14 cellular contexts compared by ENCODE assay signal in the genomic region with DNA sequence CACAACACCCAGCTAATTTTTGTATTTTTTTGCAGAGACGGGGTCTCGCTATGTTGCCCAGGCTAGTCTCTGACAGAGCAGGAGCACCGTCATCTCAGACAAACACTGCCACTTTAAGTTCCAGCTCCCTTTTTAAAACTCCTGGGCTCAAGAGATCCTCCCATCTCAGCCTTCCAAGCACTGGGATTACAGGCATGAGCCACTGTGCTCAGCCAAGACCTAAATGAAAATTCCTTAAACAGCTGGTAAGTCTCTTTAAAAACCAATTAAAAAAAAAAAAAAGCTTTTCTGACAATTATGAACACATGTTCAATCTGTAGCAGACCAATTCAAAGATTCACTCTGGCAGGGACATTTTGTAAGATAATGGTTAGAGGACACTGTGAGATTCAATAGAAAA.
"Had no signal": no experiment of that assay in that cellular context is flagged by ENCODE, and none has a peak within 500 bp of the region (broad histone marks: within the 10 kb centered on the region; RNA-seq: fewer than 3 reads in every experiment).

No MANE protein-coding gene starts in this region.

- ATAC-seq: activated CD4-positive, CD25-positive, alpha-beta regulatory T cell treated with anti-CD3 and anti-CD28 coated beads, Interleukin-2, amount 50 U/mL, for 24 hours; lower lobe of right lung; stimulated activated memory B cell treated with anti-CD40 and anti-IgM and Interleukin-4, amounts not matched to agents 10 μg/mL and 1 μg/mL and 100 μg/mL, for 72 hours had no signal

- H3K4me3 ChIP-seq: lower lobe of right lung, ovary, tibial artery had no signal

- FAIRE-seq: urothelium cell line had no signal

- DNase-seq: activated CD4-positive, alpha-beta T cell treated with anti-CD3 and anti-CD28 coated beads, Interleukin-2, amount 50 U/mL, for 1 hour; activated CD8-positive, alpha-beta memory T cell treated with anti-CD3 and anti-CD28 coated beads for 24 hours; activated gamma-delta T cell treated with Interleukin-2 at 50 U/mL for 16 hours; activated naive CD8-positive, alpha-beta T cell treated with anti-CD3 and anti-CD28 coated beads, Interleukin-2, amount 10 ng/mL, durations not matched to agents 7 days and 5 days; cortex of kidney; effector memory CD4-positive, alpha-beta T cell; foreskin melanocyte; immature natural killer cell; lower lobe of right lung; ovary; tibial artery had no signal

- H3K27ac ChIP-seq: lower lobe of right lung, ovary, tibial artery had no signal
